8 cellular contexts compared by ENCODE assay signal in genomic region chr15:89087830-89088604, GRCh38. TPM values are rescaled to one million over a fixed set of nuclear protein-coding genes. Genes with fewer than 3 reads are reported as not detected.
DNase-seq lines count a peak whose midpoint lies in the region; ATAC-seq and TF ChIP-seq lines count a peak whose summit lies in the region.

Gene ABHD2 (plus strand): TSS chr15:89088456. CDS start chr15:89116328, 27,872 bp downstream.

- H3K9ac ChIP-seq in KMS-11, result peak within 1 kb of the TSS; percentile 56; the same call in 1 of the 2 replicates

- H3K4me3 ChIP-seq in KMS-11 (IDR thresholded peaks at IDR 0.05; ENCODE audit: insufficient read depth, low read depth, low read length) (no peak within 1 kb of the TSS), Peyer's patch (peak within 1 kb of the TSS; percentile 71 to 98 (median 88)), muscle layer of duodenum (ENCODE audit: low read depth in 1 of 2, low read length in 2 of 2) (peak within 1 kb of the TSS; percentile 85 to 86)

- peak; percentile 96 for ATAC-seq in GM21737 (IDR thresholded peaks at IDR 0.05; ENCODE audit: unreplicated experiment)
- peak; percentile 98 for ATAC-seq in esophagus mucosa

- TF ChIP-seq POLR2A in Peyer's patch (IDR thresholded peaks at IDR 0.05), result peak; percentile 85 to 92

- H3K36me3 ChIP-seq in KMS-11 (ENCODE audit: insufficient read depth) (no peaks in the 10 kb centered on the region), Peyer's patch (no peaks in the 10 kb centered on the region), muscle layer of duodenum (ENCODE audit: control insufficient read depth in 1 of 2, insufficient read depth in 2 of 2, low read length in 2 of 2) (no peaks in the 10 kb centered on the region)

- H3K27me3 ChIP-seq in KMS-11 (ENCODE audit: insufficient read depth, low read depth), result no peaks in the 10 kb centered on the region
- H3K27me3 ChIP-seq in Peyer's patch, result no peaks in the 10 kb centered on the region
- no peaks in the 10 kb centered on the region for H3K27me3 ChIP-seq in muscle layer of duodenum (ENCODE audit: low read depth, low read length)

- H3K27ac ChIP-seq in KMS-11 (no peak within 1 kb of the TSS), Peyer's patch (peak within 1 kb of the TSS; percentile 77 to 93 (median 88)), muscle layer of duodenum (ENCODE audit: low read length) (peak within 1 kb of the TSS; percentile 93)

- DNase-seq in DMS53 treated with DMSO at 0.1 percent for 48 hours (lab: John Stamatoyannopoulos, UW; ENCODE audit: unreplicated experiment) (peak; percentile 97), Peyer's patch (peak; percentile 98 to 100 (median 99))
- DNase-seq in activated T-cell treated with anti-CD3 and anti-CD28 coated beads, Interleukin-2, amount 50 U/mL, for 48 hours, result peak; percentile 100
- DNase-seq in stimulated activated CD8-positive, alpha-beta memory T cell treated with anti-CD3 and anti-CD28 coated beads, Interleukin-7, amount 100 ng/mL, for 48 hours (ENCODE audit: extremely low read depth in 1 of 2, low read depth in 1 of 2), result peak; percentile 98

- peaks cover 22% of the 10 kb centered on the region for H3K79me2 ChIP-seq in KMS-11 (ENCODE audit: insufficient read depth, low read depth)

- H3K4me2 ChIP-seq in KMS-11, result peak within 1 kb of the TSS; percentile 58

- peak within 1 kb of the TSS; percentile 56; the same call in 1 of the 2 replicates for H2AFZ ChIP-seq in KMS-11 (ENCODE audit: low read depth)

- TF ChIP-seq CTCF in KMS-11 (conservative IDR thresholded peaks at IDR 0.05; ENCODE audit: low read depth, low read length), result no peak
- TF ChIP-seq CTCF in Peyer's patch (IDR thresholded peaks at IDR 0.05), result no peak

- H3K9me3 ChIP-seq in Peyer's patch (no peaks in the 10 kb centered on the region), muscle layer of duodenum (ENCODE audit: control insufficient read depth in 1 of 2, low read length in 2 of 2) (no peaks in the 10 kb centered on the region)

- H4K20me1 ChIP-seq in KMS-11 (ENCODE audit: insufficient read depth), result no peaks in the 10 kb centered on the region

- peaks cover 40% of the 10 kb centered on the region for H3K4me1 ChIP-seq in KMS-11 (ENCODE audit: low read depth, poor library complexity, severe bottlenecking)
- H3K4me1 ChIP-seq in Peyer's patch, result peaks cover 0 to 31% (median 10%) of the 10 kb centered on the region in 4 donors
- H3K4me1 ChIP-seq in muscle layer of duodenum (ENCODE audit: control insufficient read depth in 1 of 2, insufficient read depth in 2 of 2, low read length in 2 of 2), result peaks cover 19 to 26% of the 10 kb centered on the region in 2 donors

RNA-seq across cellular contexts. Expression of gene ABHD2, which starts in this region (rescaled TPM):
- total RNA-seq in Peyer's patch, result 100 to 1,000 TPM in 3 of 4 donors, 10 to 100 TPM in 1; 75.9 to 190 (median 121) TPM
- total RNA-seq in esophagus mucosa, result 49.1 TPM
